11 cellular contexts compared by ENCODE assay signal in genomic region chr4:181952478-181952877, GRCh38.
DNase-seq lines count a peak whose midpoint lies in the region; ATAC-seq and TF ChIP-seq lines count a peak whose summit lies in the region.
"Had no signal": no experiment of that assay in that cellular context is flagged by ENCODE, and none has a peak within 500 bp of the region (broad histone marks: within the 10 kb centered on the region; RNA-seq: fewer than 3 reads in every experiment).

No MANE protein-coding gene starts in this region.

- H3K4me3 Mint-ChIP-seq in endodermal cell (no peak overlapping the region), nephron (no peak overlapping the region)

- TF ChIP-seq CTCF in endodermal cell (conservative IDR thresholded peaks at IDR 0.05), result no peak
- no peak for TF ChIP-seq CTCF in nephron (IDR thresholded peaks at IDR 0.05; ENCODE audit: unreplicated experiment in 3 of 3)

- no peak overlapping the region for H3K4me3 ChIP-seq in endodermal cell (ENCODE audit: low read length)
- H3K4me3 ChIP-seq: cardiac muscle cell had no signal

- H3K9me3 Mint-ChIP-seq in endodermal cell (no peaks in the 10 kb centered on the region), nephron (no peaks in the 10 kb centered on the region)

- H3K36me3 ChIP-seq in endodermal cell (ENCODE audit: control insufficient read depth, insufficient read depth, low read length), result no peaks in the 10 kb centered on the region
- H3K36me3 ChIP-seq: cardiac muscle cell had no signal

- 86 to 88% methylated on average over 6 to 7 of the region's 7 CpGs for WGBS in endodermal cell (ENCODE audit: insufficient coverage in 1 of 2, insufficient read length in 1 of 2), 2 experiments

- H3K27me3 Mint-ChIP-seq in endodermal cell (ENCODE audit: insufficient read depth) (no peaks in the 10 kb centered on the region), nephron (ENCODE audit: low read depth) (no peaks in the 10 kb centered on the region)

- H3K36me3 Mint-ChIP-seq in endodermal cell (ENCODE audit: low read depth) (no peaks in the 10 kb centered on the region), nephron (ENCODE audit: low read depth) (no peaks in the 10 kb centered on the region)

- no peaks in the 10 kb centered on the region for H3K9me3 ChIP-seq in endodermal cell (ENCODE audit: control insufficient read depth, low read length)

- H3K27me3 ChIP-seq in endodermal cell (ENCODE audit: control insufficient read depth, insufficient read depth, low read length, poor library complexity, severe bottlenecking), result no peaks in the 10 kb centered on the region

- no peak overlapping the region for H3K9ac ChIP-seq in endodermal cell (ENCODE audit: extremely low read depth, low read length, poor library complexity, severe bottlenecking)

- no peak for ATAC-seq in GM21360 (IDR thresholded peaks at IDR 0.05; ENCODE audit: unreplicated experiment)
- ATAC-seq in GM21737 (IDR thresholded peaks at IDR 0.05; ENCODE audit: unreplicated experiment), result no peak
- no peak for ATAC-seq in GM19035 (IDR thresholded peaks at IDR 0.05; ENCODE audit: unreplicated experiment)

- H3K27ac Mint-ChIP-seq in endodermal cell (no peak overlapping the region), nephron (peak overlapping the region; percentile 92 to 93 (median 92))

- H3K27ac ChIP-seq in endodermal cell (ENCODE audit: low read depth, low read length), result peak overlapping the region; percentile 16
- H3K27ac ChIP-seq: cardiac muscle cell had no signal

- peak; percentile 83 for DNase-seq in COLO829 (ENCODE audit: low spot score)
- peak; percentile 62 for DNase-seq in NCI-H1436 treated with DMSO at 0.1 percent for 48 hours (lab: John Stamatoyannopoulos, UW)
- no peak for DNase-seq in endodermal cell
- DNase-seq in ecto neural progenitor cell (ENCODE audit: low spot score), result no peak
- DNase-seq: activated CD4-positive, CD25-positive, alpha-beta regulatory T cell treated with anti-CD3 and anti-CD28 coated beads, Interleukin-2, amount 50 U/mL, for 72 hours; NCI-H524 had no signal

- H3K4me1 Mint-ChIP-seq in endodermal cell (peaks cover 2% of the 10 kb centered on the region), nephron (peaks cover 26% of the 10 kb centered on the region)

- no peaks in the 10 kb centered on the region for H3K4me1 ChIP-seq in endodermal cell (ENCODE audit: control insufficient read depth, insufficient read depth, low read length)

Comparison
In these comparisons a context has a peak if more than half of its experiments do, and no peak if none do; other contexts are left out.
1. DNase-seq: peak in COLO829 (single experiment) and NCI-H1436 treated with DMSO at 0.1 percent for 48 hours (single experiment); none in endodermal cell (single experiment) and ecto neural progenitor cell (single experiment).